ENCODE assay signal across 8 cellular contexts in the genomic region with DNA sequence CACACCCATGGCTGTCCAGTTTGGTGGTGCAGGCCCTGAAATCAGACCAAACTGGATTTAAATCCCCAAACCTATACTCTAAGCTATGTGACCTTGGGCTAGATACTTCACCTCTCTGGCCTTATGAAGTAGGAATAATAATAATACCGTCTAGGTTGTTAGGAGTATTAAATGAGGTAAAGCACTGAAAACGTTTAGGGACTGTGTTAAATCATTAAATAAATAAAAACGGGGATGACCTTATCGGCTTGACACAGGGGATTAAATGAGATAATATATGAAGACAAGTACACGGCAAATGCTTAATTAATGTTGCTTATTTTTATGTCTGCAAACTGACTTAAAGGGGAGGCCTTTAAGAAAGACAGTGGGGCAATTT. TPM values are rescaled to one million over a fixed set of nuclear protein-coding genes. Genes with fewer than 3 reads are reported as not detected.
DNase-seq lines count a peak whose midpoint lies in the region; ATAC-seq and TF ChIP-seq lines count a peak whose summit lies in the region.

No MANE protein-coding gene starts in this region.

- H3K9me3 ChIP-seq in DOHH2 (ENCODE audit: control insufficient read depth, insufficient read depth, low read length) (no peaks in the 10 kb centered on the region), SK-N-MC (ENCODE audit: low read depth, low read length) (no peaks in the 10 kb centered on the region), fibroblast of lung (ENCODE audit: control insufficient read depth, insufficient read depth, low read depth, low read length) (no peaks in the 10 kb centered on the region), psoas muscle (no peaks in the 10 kb centered on the region)

- DNase-seq in SK-N-MC (ENCODE audit: low read depth, low spot score), result no peak
- DNase-seq in fibroblast of lung (ENCODE audit: low read depth in 2 of 2), result no peak
- DNase-seq in psoas muscle, result no peak
- no peak for DNase-seq in H4 (ENCODE audit: low spot score)
- DNase-seq in NCI-H2107 treated with DMSO at 0.1 percent for 48 hours (lab: John Stamatoyannopoulos, UW; ENCODE audit: unreplicated experiment), result no peak
- DNase-seq in NCI-H510A treated with DMSO at 0.1 percent for 48 hours (lab: John Stamatoyannopoulos, UW), result no peak

- peak overlapping the region; percentile 81 for H3K9ac ChIP-seq in SK-N-MC (ENCODE audit: insufficient read length)
- peak overlapping the region; percentile 60 for H3K9ac ChIP-seq in fibroblast of lung (ENCODE audit: insufficient read depth, low read length)

- H3K27me3 ChIP-seq in DOHH2 (ENCODE audit: control insufficient read depth, low read length) (no peaks in the 10 kb centered on the region), fibroblast of lung (ENCODE audit: control insufficient read depth, insufficient read depth, low read length) (no peaks in the 10 kb centered on the region), psoas muscle (ENCODE audit: insufficient read depth in 3 of 3, low read length in 2 of 3) (no peaks in the 10 kb centered on the region)

- H3K36me3 ChIP-seq in DOHH2 (ENCODE audit: control insufficient read depth, low read length), result peaks cover 36% of the 10 kb centered on the region
- no peaks in the 10 kb centered on the region for H3K36me3 ChIP-seq in SK-N-MC (ENCODE audit: insufficient read depth, low read length)
- no peaks in the 10 kb centered on the region for H3K36me3 ChIP-seq in fibroblast of lung (ENCODE audit: control insufficient read depth, insufficient read depth, low read length)
- H3K36me3 ChIP-seq in psoas muscle (ENCODE audit: insufficient read depth in 1 of 2, low read depth in 1 of 2), result no peaks in the 10 kb centered on the region

- WGBS in psoas muscle, 3 donors, result 43 to 46% (median 46%) methylated on average over 5 of the region's 5 CpGs

- intact Hi-C loops in psoas muscle (cut with DNase I), result no loop called here

- peak overlapping the region; percentile 88 for H3K27ac ChIP-seq in DOHH2 (ENCODE audit: low read depth, low read length)
- H3K27ac ChIP-seq in SK-N-MC, result no peak overlapping the region
- peak overlapping the region; percentile 61 for H3K27ac ChIP-seq in fibroblast of lung (ENCODE audit: insufficient read depth, low read length)
- H3K27ac ChIP-seq in psoas muscle, result peak overlapping the region; percentile 94

- H2AFZ ChIP-seq in fibroblast of lung (ENCODE audit: low read length), result peak overlapping the region; percentile 76

- no peak for ATAC-seq in psoas muscle
- ATAC-seq in HG02970 (IDR thresholded peaks at IDR 0.05; ENCODE audit: low FRiP score, unreplicated experiment), result no peak

- peaks cover 22% of the 10 kb centered on the region for H3F3A ChIP-seq in DOHH2 (ENCODE audit: control insufficient read depth, insufficient read depth)

- no peaks in the 10 kb centered on the region for H3K9me2 ChIP-seq in DOHH2 (replicated peaks; ENCODE audit: control insufficient read depth, low read length)

- TF ChIP-seq CTCF in DOHH2 (IDR thresholded peaks at IDR 0.05; ENCODE audit: low read depth, low read length, poor library complexity, severe bottlenecking), result no peak
- no peak for TF ChIP-seq CTCF in fibroblast of lung (conservative IDR thresholded peaks at IDR 0.05 in 1 of 2, IDR thresholded peaks at IDR 0.05 in 1 of 2; ENCODE audit: low read depth in 1 of 2, low read length in 2 of 2)
- no peak for TF ChIP-seq CTCF in psoas muscle (IDR thresholded peaks at IDR 0.05)

- H3K4me2 ChIP-seq in DOHH2 (ENCODE audit: low read length) (peak overlapping the region; percentile 89), fibroblast of lung (ENCODE audit: extremely low read depth, insufficient read depth, low read length) (peak overlapping the region; percentile 60)

- peaks cover 5% of the 10 kb centered on the region; the same call in 1 of the 2 replicates for H4K20me1 ChIP-seq in DOHH2 (ENCODE audit: control insufficient read depth, insufficient read depth, low read depth, low read length)
- H4K20me1 ChIP-seq in fibroblast of lung (ENCODE audit: control insufficient read depth, extremely low read depth, insufficient read depth, low read length), result no peaks in the 10 kb centered on the region

- H3K4me3 ChIP-seq in DOHH2 (ENCODE audit: low read length) (peak overlapping the region; percentile 95), SK-N-MC (peak overlapping the region; percentile 82), fibroblast of lung (replicated peaks in 1 of 4; ENCODE audit: control extremely low read depth in 1 of 4, insufficient read depth in 1 of 4, low read depth in 3 of 4, low read length in 4 of 4) (peak overlapping the region; percentile 21 to 96 (median 60)), psoas muscle (peak overlapping the region; percentile 95)

- H3K4me1 ChIP-seq in DOHH2 (ENCODE audit: control insufficient read depth, low read length), result peaks cover 69% of the 10 kb centered on the region
- H3K4me1 ChIP-seq in fibroblast of lung (ENCODE audit: control insufficient read depth, extremely low read depth, insufficient read depth, low read length), result peaks cover 6% of the 10 kb centered on the region
- H3K4me1 ChIP-seq in psoas muscle, result peaks cover 12% of the 10 kb centered on the region

- peaks cover 51% of the 10 kb centered on the region for H3K79me2 ChIP-seq in DOHH2 (ENCODE audit: control insufficient read depth, low read length)
- peaks cover 34% of the 10 kb centered on the region for H3K79me2 ChIP-seq in fibroblast of lung (ENCODE audit: control insufficient read depth, insufficient read depth, low read length)

RNA-seq across cellular contexts. Expression of gene STK4, which starts 0.7 kb away (rescaled TPM):
- total RNA-seq in fibroblast of lung, result 22.9 and 31.7 TPM in 2 replicates
- 19.0 and 23.4 TPM in 2 replicates for polyA plus RNA-seq in fibroblast of lung
- polyA plus RNA-seq in fibroblast of lung (2012), result 10.9 and 11.0 TPM in 2 replicates
- 12.8 and 21.5 TPM in 2 replicates for polyA minus RNA-seq in fibroblast of lung (ENCODE audit: low replicate concordance)
- total RNA-seq in psoas muscle, result 1 to 10 TPM; 5.1 to 8.6 (median 7.3) TPM
- polyA plus RNA-seq in psoas muscle, result 1 to 10 TPM; 2.4 to 5.6 (median 4.0) TPM
- 12.8 and 14.3 TPM in 2 replicates for total RNA-seq in H4 (2014; rRNA removed; shearing (Covaris generic))

RNA-seq across cellular contexts. Expression of gene TOMM34, which starts 5.4 kb away (rescaled TPM):
- total RNA-seq in fibroblast of lung (10.5 and 15.5 TPM in 2 replicates), psoas muscle (10 to 100 TPM in 3 of 4 donors, 1 to 10 TPM in 1; 9.6 to 18.3 (median 14.5) TPM)
- polyA plus RNA-seq in fibroblast of lung (25.6 and 58.7 TPM in 2 replicates), psoas muscle (10 to 100 TPM; 10.4 to 38.0 (median 17.6) TPM)
- polyA plus RNA-seq in fibroblast of lung (2012), result 25.4 and 57.2 TPM in 2 replicates
- polyA minus RNA-seq in fibroblast of lung (ENCODE audit: low replicate concordance), result 17.8 and 32.5 TPM in 2 replicates
- 39.7 and 41.5 TPM in 2 replicates for total RNA-seq in H4 (2014; rRNA removed; shearing (Covaris generic))

RNA-seq across cellular contexts. Expression of gene PABPC1L, which starts 55.8 kb away (rescaled TPM):
- 6.7 and 11.9 TPM in 2 replicates for total RNA-seq in fibroblast of lung
- 11.6 and 17.8 TPM in 2 replicates for polyA plus RNA-seq in fibroblast of lung
- 5.9 and 9.5 TPM in 2 replicates for polyA plus RNA-seq in fibroblast of lung (2012)
- polyA minus RNA-seq in fibroblast of lung (ENCODE audit: low replicate concordance), result 3.4 and 5.4 TPM in 2 replicates
- 1 to 10 TPM; 1.5 to 2.8 (median 2.1) TPM for total RNA-seq in psoas muscle
- 1 to 10 TPM; 1.0 to 2.4 (median 1.8) TPM for polyA plus RNA-seq in psoas muscle
- total RNA-seq in H4 (2014; rRNA removed; shearing (Covaris generic)), result 1.4 and 3.5 TPM in 2 replicates
